1 cellular context compared by ENCODE assay signal in the genomic region with DNA sequence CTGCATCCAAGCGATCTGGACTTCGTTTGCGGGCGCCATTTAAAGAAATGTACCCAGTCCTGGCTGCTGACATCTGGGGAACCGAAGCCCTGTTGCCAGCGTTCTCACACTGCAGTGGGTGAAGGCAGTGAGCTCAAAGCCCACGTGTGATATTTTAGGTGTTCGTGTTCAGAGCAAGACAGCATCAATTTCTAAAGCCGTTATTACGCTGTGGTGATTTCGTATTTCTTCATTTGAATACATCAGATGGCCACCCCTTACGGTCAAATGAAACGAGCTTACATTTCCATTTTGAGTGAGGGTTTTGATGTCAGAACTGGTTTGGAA.
TF ChIP-seq lines count a peak whose summit lies in the region.

No MANE protein-coding gene starts in this region.

TF ChIP-seq in K562, 482 proteins besides CTCF, POLR2A, EP300 and RAD21 (continued from another document):
- TF ChIP-seq, protein P1, sequence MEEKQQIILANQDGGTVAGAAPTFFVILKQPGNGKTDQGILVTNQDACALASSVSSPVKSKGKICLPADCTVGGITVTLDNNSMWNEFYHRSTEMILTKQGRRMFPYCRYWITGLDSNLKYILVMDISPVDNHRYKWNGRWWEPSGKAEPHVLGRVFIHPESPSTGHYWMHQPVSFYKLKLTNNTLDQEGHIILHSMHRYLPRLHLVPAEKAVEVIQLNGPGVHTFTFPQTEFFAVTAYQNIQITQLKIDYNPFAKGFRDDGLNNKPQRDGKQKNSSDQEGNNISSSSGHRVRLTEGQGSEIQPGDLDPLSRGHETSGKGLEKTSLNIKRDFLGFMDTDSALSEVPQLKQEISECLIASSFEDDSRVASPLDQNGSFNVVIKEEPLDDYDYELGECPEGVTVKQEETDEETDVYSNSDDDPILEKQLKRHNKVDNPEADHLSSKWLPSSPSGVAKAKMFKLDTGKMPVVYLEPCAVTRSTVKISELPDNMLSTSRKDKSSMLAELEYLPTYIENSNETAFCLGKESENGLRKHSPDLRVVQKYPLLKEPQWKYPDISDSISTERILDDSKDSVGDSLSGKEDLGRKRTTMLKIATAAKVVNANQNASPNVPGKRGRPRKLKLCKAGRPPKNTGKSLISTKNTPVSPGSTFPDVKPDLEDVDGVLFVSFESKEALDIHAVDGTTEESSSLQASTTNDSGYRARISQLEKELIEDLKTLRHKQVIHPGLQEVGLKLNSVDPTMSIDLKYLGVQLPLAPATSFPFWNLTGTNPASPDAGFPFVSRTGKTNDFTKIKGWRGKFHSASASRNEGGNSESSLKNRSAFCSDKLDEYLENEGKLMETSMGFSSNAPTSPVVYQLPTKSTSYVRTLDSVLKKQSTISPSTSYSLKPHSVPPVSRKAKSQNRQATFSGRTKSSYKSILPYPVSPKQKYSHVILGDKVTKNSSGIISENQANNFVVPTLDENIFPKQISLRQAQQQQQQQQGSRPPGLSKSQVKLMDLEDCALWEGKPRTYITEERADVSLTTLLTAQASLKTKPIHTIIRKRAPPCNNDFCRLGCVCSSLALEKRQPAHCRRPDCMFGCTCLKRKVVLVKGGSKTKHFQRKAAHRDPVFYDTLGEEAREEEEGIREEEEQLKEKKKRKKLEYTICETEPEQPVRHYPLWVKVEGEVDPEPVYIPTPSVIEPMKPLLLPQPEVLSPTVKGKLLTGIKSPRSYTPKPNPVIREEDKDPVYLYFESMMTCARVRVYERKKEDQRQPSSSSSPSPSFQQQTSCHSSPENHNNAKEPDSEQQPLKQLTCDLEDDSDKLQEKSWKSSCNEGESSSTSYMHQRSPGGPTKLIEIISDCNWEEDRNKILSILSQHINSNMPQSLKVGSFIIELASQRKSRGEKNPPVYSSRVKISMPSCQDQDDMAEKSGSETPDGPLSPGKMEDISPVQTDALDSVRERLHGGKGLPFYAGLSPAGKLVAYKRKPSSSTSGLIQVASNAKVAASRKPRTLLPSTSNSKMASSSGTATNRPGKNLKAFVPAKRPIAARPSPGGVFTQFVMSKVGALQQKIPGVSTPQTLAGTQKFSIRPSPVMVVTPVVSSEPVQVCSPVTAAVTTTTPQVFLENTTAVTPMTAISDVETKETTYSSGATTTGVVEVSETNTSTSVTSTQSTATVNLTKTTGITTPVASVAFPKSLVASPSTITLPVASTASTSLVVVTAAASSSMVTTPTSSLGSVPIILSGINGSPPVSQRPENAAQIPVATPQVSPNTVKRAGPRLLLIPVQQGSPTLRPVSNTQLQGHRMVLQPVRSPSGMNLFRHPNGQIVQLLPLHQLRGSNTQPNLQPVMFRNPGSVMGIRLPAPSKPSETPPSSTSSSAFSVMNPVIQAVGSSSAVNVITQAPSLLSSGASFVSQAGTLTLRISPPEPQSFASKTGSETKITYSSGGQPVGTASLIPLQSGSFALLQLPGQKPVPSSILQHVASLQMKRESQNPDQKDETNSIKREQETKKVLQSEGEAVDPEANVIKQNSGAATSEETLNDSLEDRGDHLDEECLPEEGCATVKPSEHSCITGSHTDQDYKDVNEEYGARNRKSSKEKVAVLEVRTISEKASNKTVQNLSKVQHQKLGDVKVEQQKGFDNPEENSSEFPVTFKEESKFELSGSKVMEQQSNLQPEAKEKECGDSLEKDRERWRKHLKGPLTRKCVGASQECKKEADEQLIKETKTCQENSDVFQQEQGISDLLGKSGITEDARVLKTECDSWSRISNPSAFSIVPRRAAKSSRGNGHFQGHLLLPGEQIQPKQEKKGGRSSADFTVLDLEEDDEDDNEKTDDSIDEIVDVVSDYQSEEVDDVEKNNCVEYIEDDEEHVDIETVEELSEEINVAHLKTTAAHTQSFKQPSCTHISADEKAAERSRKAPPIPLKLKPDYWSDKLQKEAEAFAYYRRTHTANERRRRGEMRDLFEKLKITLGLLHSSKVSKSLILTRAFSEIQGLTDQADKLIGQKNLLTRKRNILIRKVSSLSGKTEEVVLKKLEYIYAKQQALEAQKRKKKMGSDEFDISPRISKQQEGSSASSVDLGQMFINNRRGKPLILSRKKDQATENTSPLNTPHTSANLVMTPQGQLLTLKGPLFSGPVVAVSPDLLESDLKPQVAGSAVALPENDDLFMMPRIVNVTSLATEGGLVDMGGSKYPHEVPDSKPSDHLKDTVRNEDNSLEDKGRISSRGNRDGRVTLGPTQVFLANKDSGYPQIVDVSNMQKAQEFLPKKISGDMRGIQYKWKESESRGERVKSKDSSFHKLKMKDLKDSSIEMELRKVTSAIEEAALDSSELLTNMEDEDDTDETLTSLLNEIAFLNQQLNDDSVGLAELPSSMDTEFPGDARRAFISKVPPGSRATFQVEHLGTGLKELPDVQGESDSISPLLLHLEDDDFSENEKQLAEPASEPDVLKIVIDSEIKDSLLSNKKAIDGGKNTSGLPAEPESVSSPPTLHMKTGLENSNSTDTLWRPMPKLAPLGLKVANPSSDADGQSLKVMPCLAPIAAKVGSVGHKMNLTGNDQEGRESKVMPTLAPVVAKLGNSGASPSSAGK (IDR thresholded peaks at IDR 0.05), result no peak
- TF ChIP-seq ZNF280A (IDR thresholded peaks at IDR 0.05; ENCODE audit: low read depth, partially characterized antibody), result no peak
- no peak for TF ChIP-seq KAT7 (CRISPR knock-in tag; IDR thresholded peaks at IDR 0.05; ENCODE audit: borderline replicate concordance)
